ENCODE assay signal across 12 cellular contexts in genomic region chr17:57553991-57554825, GRCh38.
DNase-seq lines count a peak whose midpoint lies in the region; ATAC-seq, FAIRE-seq and TF ChIP-seq lines count a peak whose summit lies in the region.
"Had no signal": no experiment of that assay in that cellular context is flagged by ENCODE, and none has a peak within 500 bp of the region (broad histone marks: within the 10 kb centered on the region; RNA-seq: fewer than 3 reads in every experiment).

No MANE protein-coding gene starts in this region.

- H3K9ac ChIP-seq in Karpas-422 (ENCODE audit: low read length) (no peak overlapping the region; the same call in 1 of the 2 replicates), K562 (ENCODE audit: insufficient read depth in 1 of 2, low read depth in 2 of 2, low read length in 2 of 2) (peak overlapping the region; percentile 2 to 78; a peak in 1 of 4 replicates)

- no peaks in the 10 kb centered on the region for H3K9me2 ChIP-seq in Karpas-422 (replicated peaks; ENCODE audit: insufficient read depth, low read length)

- H3K4me1 ChIP-seq in Karpas-422 (ENCODE audit: low read length) (peaks cover 63% of the 10 kb centered on the region), K562 (replicated peaks in 1 of 2; ENCODE audit: control insufficient read depth in 2 of 2, insufficient read depth in 2 of 2, low read length in 2 of 2) (peaks cover 29% of the 10 kb centered on the region in 2 experiments; a peak in 4 of 5 replicates), lower lobe of right lung (peaks cover 5% of the 10 kb centered on the region)

- H3K9me3 ChIP-seq in Karpas-422 (ENCODE audit: low read length): no peaks in the 10 kb centered on the region
- H3K9me3 ChIP-seq in K562 (replicated peaks; ENCODE audit: control insufficient read depth, insufficient read depth, low read depth, low read length): no peaks in the 10 kb centered on the region
- no peaks in the 10 kb centered on the region for H3K9me3 ChIP-seq in lower lobe of right lung
- H3K9me3 ChIP-seq: ascending aorta had no signal

- FAIRE-seq in K562 (lab: Jason Lieb, UNC): peak; percentile 90

- ATAC-seq in K562 (peak; percentile 75), lower lobe of right lung (peak; percentile 69 to 79)

- intact Hi-C loops in K562 (cut with micrococcal nuclease) (loop anchor here (2.0 to 5.0 kb wide), 2 partner anchors 95 to 118 kb away; no protein-coding TSS in a partner anchor), lower lobe of right lung (cut with DNase I) (no loop called here)

- no peaks in the 10 kb centered on the region for H3K36me3 ChIP-seq in Karpas-422 (ENCODE audit: insufficient read depth, low read length)
- H3K36me3 ChIP-seq in K562 (ENCODE audit: control insufficient read depth, insufficient read depth, low read length): peaks cover 2% of the 10 kb centered on the region; the same call in 1 of the 3 replicates
- H3K36me3 ChIP-seq in lower lobe of right lung: no peaks in the 10 kb centered on the region
- H3K36me3 ChIP-seq: ascending aorta had no signal

- H3K4me2 ChIP-seq in Karpas-422 (ENCODE audit: low read depth, low read length, poor library complexity, severe bottlenecking): no peak overlapping the region
- peak overlapping the region; percentile 71 for H3K4me2 ChIP-seq in K562 (ENCODE audit: insufficient read depth, low read length)

- H4K20me1 ChIP-seq in Karpas-422 (ENCODE audit: insufficient read depth, low read depth, low read length) (no peaks in the 10 kb centered on the region), K562 (replicated peaks; ENCODE audit: control insufficient read depth, insufficient read depth, low read length) (peaks cover 9% of the 10 kb centered on the region)

- TF ChIP-seq CTCF in K562 (IDR thresholded peaks at IDR 0.05 in 2 of 3, conservative IDR thresholded peaks at IDR 0.05 in 1 of 3; ENCODE audit: insufficient read depth in 2 of 3, low read depth in 1 of 3, low read length in 3 of 3): no peak
- TF ChIP-seq CTCF in lower lobe of right lung (IDR thresholded peaks at IDR 0.05): no peak

- peak; percentile 41; the same call in 1 of the 2 replicates for TF ChIP-seq EP300 in K562 (IDR thresholded peaks at IDR 0.05; ENCODE audit: low read length)

- H3K79me2 ChIP-seq in Karpas-422 (ENCODE audit: low read length) (peaks cover 89% of the 10 kb centered on the region), K562 (ENCODE audit: control insufficient read depth, insufficient read depth, low read length) (peaks cover 5% of the 10 kb centered on the region; the same call in 1 of the 3 replicates)

- no peak for TF ChIP-seq POLR2A in K562 (conservative IDR thresholded peaks at IDR 0.05)

- H3K27me3 ChIP-seq in Karpas-422 (ENCODE audit: low read length) (no peaks in the 10 kb centered on the region), K562 (ENCODE audit: control insufficient read depth in 2 of 2, insufficient read depth in 2 of 2, low read length in 2 of 2) (no peaks in the 10 kb centered on the region), lower lobe of right lung (ENCODE audit: low read depth) (no peaks in the 10 kb centered on the region)
- H3K27me3 ChIP-seq: ascending aorta had no signal

- DNase-seq in CD1c-positive myeloid dendritic cell (ENCODE audit: extremely low spot score) (peak; percentile 27), Karpas-422 (no peak), K562 (ENCODE audit: extremely low read depth in 1 of 4, low spot score in 3 of 4) (peak; percentile 58 to 80 (median 64)), lower lobe of right lung (peak; percentile 72), LoVo (ENCODE audit: low spot score) (no peak), HEK293T (ENCODE audit: extremely low spot score) (no peak), putamen (ENCODE audit: low spot score) (no peak), AG20443 (ENCODE audit: low spot score) (no peak)
- DNase-seq: activated CD4-positive, alpha-beta T cell treated with anti-CD3 and anti-CD28 coated beads, Interleukin-2, amount 10 ng/mL, durations not matched to agents 7 days and 5 days; immature natural killer cell; NK-92 treated with Interleukin-12 subunit alpha and Interleukin-12 subunit beta, amount 100 ng/mL, for 24 hours had no signal

- H2AFZ ChIP-seq in Karpas-422 (ENCODE audit: low read length) (no peak overlapping the region), K562 (ENCODE audit: low read depth, low read length) (no peak overlapping the region)

- CTCF ChIA-PET in K562 (lab: Yijun Ruan, JAX; ENCODE audit: low intra/inter-chr PET ratio) (no interaction called here), HEK293T (lab: Yijun Ruan, JAX) (interaction anchor here (0.9 to 3.2 kb wide), 3 partner anchors 17 to 311 kb away, joined by 4 to 18 read pairs (median 7); no protein-coding TSS in a partner anchor)

- no peaks in the 10 kb centered on the region for H3K9me1 ChIP-seq in K562 (ENCODE audit: control insufficient read depth, insufficient read depth, low read length)

- BruUV-seq in K562 (replicated peaks; lab: Mats Ljungman, UMichigan): no TSS peak

- H3K4me3 ChIP-seq in Karpas-422 (ENCODE audit: low read length): no peak overlapping the region
- no peak overlapping the region for H3K4me3 ChIP-seq in K562
- no peak overlapping the region for H3K4me3 ChIP-seq in lower lobe of right lung
- H3K4me3 ChIP-seq: ascending aorta had no signal

- TF ChIP-seq RAD21 in K562 (CRISPR knock-in tag; conservative IDR thresholded peaks at IDR 0.05 in 1 of 2, IDR thresholded peaks at IDR 0.05 in 1 of 2): no peak

- POLR2A ChIA-PET in K562 (lab: Yijun Ruan, JAX) (interaction anchor here (0.6 to 2.2 kb wide), 5 partner anchors 11 to 303 kb away, joined by 3 to 4 read pairs (median 4); no protein-coding TSS in a partner anchor), HEK293T (lab: Yijun Ruan, JAX) (interaction anchor here (0.7 to 1.5 kb wide), 3 partner anchors 9 to 106 kb away, joined by 3 to 4 read pairs (median 3); no protein-coding TSS in a partner anchor)

- 5% methylated on average over 12 of the region's 14 CpGs for WGBS in K562 (ENCODE audit: insufficient coverage, low coverage, missing lambda C conversion rate)

- in situ Hi-C loops in K562 (cut with MboI): no loop called here

- H3K27ac ChIP-seq in Karpas-422 (ENCODE audit: low read length) (peak overlapping the region; percentile 99), K562 (ENCODE audit: extremely low read depth, low read depth, low read length) (peak overlapping the region; percentile 50; the same call in 2 of the 3 replicates), lower lobe of right lung (no peak overlapping the region)
- H3K27ac ChIP-seq: ascending aorta had no signal

TF ChIP-seq in K562, 482 proteins besides CTCF, POLR2A, EP300 and RAD21 (continues in another document):
- no peak for TF ChIP-seq POU5F1 (IDR thresholded peaks at IDR 0.05; ENCODE audit: borderline replicate concordance, low read depth, low read length, partially characterized antibody)
- peak in 1 of 2 experiments; percentile 45; a peak in 1 of 4 replicates for TF ChIP-seq ZNF639 (CRISPR knock-in tag; conservative IDR thresholded peaks at IDR 0.05 in 1 of 2, IDR thresholded peaks at IDR 0.05 in 1 of 2)
- peak; percentile 32; the same call in 1 of the 2 replicates for TF ChIP-seq C11orf30 (IDR thresholded peaks at IDR 0.05; ENCODE audit: low read depth)
- TF ChIP-seq ZKSCAN8 (CRISPR knock-in tag; IDR thresholded peaks at IDR 0.05): 0 out of 2 replicates have a peak, but pooled peaks have one; percentile 52

TF ChIP-seq in HEK293T, 16 proteins besides CTCF, POLR2A, EP300 and RAD21:
- TF ChIP-seq FOXM1 (IDR thresholded peaks at IDR 0.05; ENCODE audit: borderline replicate concordance) (no peak), CTBP1 (IDR thresholded peaks at IDR 0.05; ENCODE audit: borderline replicate concordance) (no peak), FOXA1 (IDR thresholded peaks at IDR 0.05) (no peak), SUZ12 (IDR thresholded peaks at IDR 0.05) (no peak), L3MBTL2 (conservative IDR thresholded peaks at IDR 0.05) (no peak), ARNT (IDR thresholded peaks at IDR 0.05) (no peak), ZNF384 (IDR thresholded peaks at IDR 0.05) (no peak), ELF4 (IDR thresholded peaks at IDR 0.05) (no peak), BHLHE40 (IDR thresholded peaks at IDR 0.05; ENCODE audit: borderline replicate concordance) (no peak)
- TF ChIP-seq, protein P1, sequence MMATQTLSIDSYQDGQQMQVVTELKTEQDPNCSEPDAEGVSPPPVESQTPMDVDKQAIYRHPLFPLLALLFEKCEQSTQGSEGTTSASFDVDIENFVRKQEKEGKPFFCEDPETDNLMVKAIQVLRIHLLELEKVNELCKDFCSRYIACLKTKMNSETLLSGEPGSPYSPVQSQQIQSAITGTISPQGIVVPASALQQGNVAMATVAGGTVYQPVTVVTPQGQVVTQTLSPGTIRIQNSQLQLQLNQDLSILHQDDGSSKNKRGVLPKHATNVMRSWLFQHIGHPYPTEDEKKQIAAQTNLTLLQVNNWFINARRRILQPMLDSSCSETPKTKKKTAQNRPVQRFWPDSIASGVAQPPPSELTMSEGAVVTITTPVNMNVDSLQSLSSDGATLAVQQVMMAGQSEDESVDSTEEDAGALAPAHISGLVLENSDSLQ (IDR thresholded peaks at IDR 0.05): no peak

Comparison
In these comparisons a context has a peak if more than half of its experiments do, and no peak if none do; other contexts are left out.
1. DNase-seq: peak in CD1c-positive myeloid dendritic cell (single experiment), K562 (4 of 4) and lower lobe of right lung (single experiment); none in Karpas-422 (single experiment), LoVo (single experiment), HEK293T (single experiment), putamen (single experiment) and AG20443 (single experiment).